In genomic region chr16:63311313-63311712, GRCh38 we compare ENCODE assay signal across 24 cellular contexts.
"Had no signal": no experiment of that assay in that cellular context is flagged by ENCODE, and none has a peak within 500 bp of the region (broad histone marks: within the 10 kb centered on the region; RNA-seq: fewer than 3 reads in every experiment).

No MANE protein-coding gene starts in this region.

- H3K27me3 Mint-ChIP-seq: central memory CD8-positive, alpha-beta T cell; dendritic cell treated with granulocyte-macrophage colony-stimulating factor and Interleukin-4, amounts not matched to agents 40 ng/mL and 50 ng/mL, for 4 days; memory B cell; naive thymus-derived CD4-positive, alpha-beta T cell; stimulated activated memory B cell treated with anti-CD40 and anti-IgM and Interleukin-4, amounts not matched to agents 10 μg/mL and 1 μg/mL and 100 μg/mL, for 72 hours had no signal

- H3K9me3 Mint-ChIP-seq: dendritic cell treated with granulocyte-macrophage colony-stimulating factor and Interleukin-4, amounts not matched to agents 40 ng/mL and 50 ng/mL, for 4 days; nephron; type B pancreatic cell had no signal

- DNase-seq: colonic mucosa; effector CD8-positive, alpha-beta T cell; erythroblast; head of caudate nucleus; hippocampal formation; left cardiac atrium; midbrain; naive thymus-derived CD4-positive, alpha-beta T cell; nucleus accumbens; right cardiac atrium; sigmoid colon; stimulated activated CD4-positive, alpha-beta T cell treated with anti-CD3 and anti-CD28 coated beads, Interleukin-4, amount 100 ng/mL, for 4 hours; stimulated activated naive CD8-positive, alpha-beta T cell treated with anti-CD3 and anti-CD28 coated beads, Interleukin-15, Interleukin-2, amounts not matched to agents 100 U/mL and 50 U/mL, for 24 hours; substantia nigra; testis; tibial artery had no signal

- H3K36me3 Mint-ChIP-seq: memory B cell; naive thymus-derived CD4-positive, alpha-beta T cell; stimulated activated memory B cell treated with anti-CD40 and anti-IgM and Interleukin-4, amounts not matched to agents 10 μg/mL and 1 μg/mL and 100 μg/mL, for 72 hours; type B pancreatic cell had no signal

- H3K27ac ChIP-seq: colonic mucosa, prostate gland, sigmoid colon, testis, tibial artery had no signal

- H3K27ac Mint-ChIP-seq: dendritic cell treated with granulocyte-macrophage colony-stimulating factor and Interleukin-4, amounts not matched to agents 40 ng/mL and 50 ng/mL, for 4 days; memory B cell; nephron; stimulated activated memory B cell treated with anti-CD40 and anti-IgM and Interleukin-4, amounts not matched to agents 10 μg/mL and 1 μg/mL and 100 μg/mL, for 72 hours; type B pancreatic cell had no signal

- H3K4me1 Mint-ChIP-seq: central memory CD8-positive, alpha-beta T cell; memory B cell; naive thymus-derived CD4-positive, alpha-beta T cell; nephron; stimulated activated memory B cell treated with anti-CD40 and anti-IgM and Interleukin-4, amounts not matched to agents 10 μg/mL and 1 μg/mL and 100 μg/mL, for 72 hours had no signal

- H3K4me1 ChIP-seq: colonic mucosa, prostate gland, sigmoid colon, testis, tibial artery had no signal

- H3K9me3 ChIP-seq: colonic mucosa, prostate gland, sigmoid colon, testis, tibial artery had no signal

- H3K4me3 Mint-ChIP-seq: central memory CD8-positive, alpha-beta T cell; dendritic cell treated with granulocyte-macrophage colony-stimulating factor and Interleukin-4, amounts not matched to agents 40 ng/mL and 50 ng/mL, for 4 days; memory B cell; naive thymus-derived CD4-positive, alpha-beta T cell; nephron; stimulated activated memory B cell treated with anti-CD40 and anti-IgM and Interleukin-4, amounts not matched to agents 10 μg/mL and 1 μg/mL and 100 μg/mL, for 72 hours; type B pancreatic cell had no signal

- H3K27me3 ChIP-seq: colonic mucosa, sigmoid colon, testis, tibial artery had no signal

- H3K36me3 ChIP-seq: colonic mucosa, prostate gland, sigmoid colon, tibial artery had no signal

- H3K4me3 ChIP-seq: colonic mucosa, lung, prostate gland, sigmoid colon, testis, tibial artery had no signal
